ENCODE assay signal across 8 cellular contexts in the genomic region with DNA sequence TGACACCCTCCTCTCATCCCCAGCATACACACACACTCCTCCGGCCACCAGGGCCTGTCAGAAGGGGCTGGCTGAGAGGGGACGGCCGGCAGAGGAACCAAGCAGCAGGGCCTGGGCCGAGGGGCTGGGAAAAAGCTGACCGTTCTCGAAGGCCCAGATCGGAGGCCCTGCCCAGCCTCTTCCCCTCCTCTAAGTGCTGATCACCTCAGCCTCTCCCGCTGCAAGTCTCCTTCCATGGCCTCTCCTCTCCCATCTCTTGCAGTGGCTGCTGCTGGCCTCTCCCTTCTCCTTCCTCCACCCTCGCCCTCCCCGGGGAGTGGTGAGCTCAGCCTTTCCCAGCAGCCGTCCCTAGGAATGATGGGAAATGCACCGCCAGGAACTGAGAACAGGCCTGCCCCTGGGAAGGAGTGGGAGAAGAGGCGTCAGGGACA. TPM values are rescaled to one million over a fixed set of nuclear protein-coding genes. Genes with fewer than 3 reads are reported as not detected.
DNase-seq lines count a peak whose midpoint lies in the region; ATAC-seq and TF ChIP-seq lines count a peak whose summit lies in the region.

No MANE protein-coding gene starts in this region.

- no peak for TF ChIP-seq EP300 in SK-N-SH (IDR thresholded peaks at IDR 0.05; ENCODE audit: borderline replicate concordance in 1 of 2, low read depth in 1 of 2, low read length in 1 of 2)

- WGBS in SK-N-SH (ENCODE audit: low lambda C conversion rate): 92% methylated on average over 13 of the region's 13 CpGs

- no peaks in the 10 kb centered on the region for H3K9me3 ChIP-seq in SK-N-SH
- H3K9me3 ChIP-seq in naive thymus-derived CD4-positive, alpha-beta T cell (ENCODE audit: control insufficient read depth in 2 of 3, low read length in 3 of 3): no peaks in the 10 kb centered on the region

- no peaks in the 10 kb centered on the region for H3K9me2 ChIP-seq in SK-N-SH

- H3K4me3 ChIP-seq in SK-N-SH (ENCODE audit: low read depth in 2 of 2, low read length in 1 of 2): no peak overlapping the region
- H3K4me3 ChIP-seq in naive thymus-derived CD4-positive, alpha-beta T cell (ENCODE audit: low read length): no peak overlapping the region

- CTCF ChIA-PET in SK-N-SH (lab: Yijun Ruan, JAX): interaction anchor here (1.1 kb wide), 3 partner anchors 17 to 219 kb away, joined by 3 to 4 read pairs (median 4); partner anchors contain the start of gene ARRB1
- CTCF ChIA-PET in naive thymus-derived CD4-positive, alpha-beta T cell (lab: Charles Lee): no interaction called here

- POLR2A ChIA-PET in SK-N-SH (lab: Yijun Ruan, JAX): no interaction called here
- POLR2A ChIA-PET in naive thymus-derived CD4-positive, alpha-beta T cell (lab: Charles Lee): no interaction called here

- H3K4me1 ChIP-seq in SK-N-SH (ENCODE audit: control insufficient read depth in 1 of 2, insufficient read depth in 2 of 2, low read depth in 1 of 2, low read length in 1 of 2): peaks cover 0 to 15% of the 10 kb centered on the region in 2 experiments; a peak in 2 of 4 replicates
- no peaks in the 10 kb centered on the region for H3K4me1 ChIP-seq in naive thymus-derived CD4-positive, alpha-beta T cell (ENCODE audit: control insufficient read depth in 2 of 2, insufficient read depth in 2 of 2, low read length in 2 of 2)

- intact Hi-C loops in head of caudate nucleus (cut with DNase I): no loop called here
- intact Hi-C loops in naive thymus-derived CD4-positive, alpha-beta T cell (cut with micrococcal nuclease): no loop called here

- H3K9ac ChIP-seq in SK-N-SH: no peak overlapping the region

- DNase-seq in A172 (ENCODE audit: low spot score): peak; percentile 19
- DNase-seq in SK-N-SH: peak; percentile 54
- peak; percentile 44 to 92 (median 78) for DNase-seq in head of caudate nucleus
- DNase-seq in occipital lobe (lab: John Stamatoyannopoulos, UW): peak; percentile 51
- DNase-seq in NCI-H146 treated with DMSO at 0.1 percent for 48 hours (lab: John Stamatoyannopoulos, UW; ENCODE audit: unreplicated experiment): no peak
- no peak for DNase-seq in naive thymus-derived CD4-positive, alpha-beta T cell
- DNase-seq in T1000 (lab: John Stamatoyannopoulos, UW): no peak

- no peak overlapping the region for H3K4me3 Mint-ChIP-seq in naive thymus-derived CD4-positive, alpha-beta T cell

- no peak overlapping the region for H2AFZ ChIP-seq in SK-N-SH (ENCODE audit: low read depth)

- no peaks in the 10 kb centered on the region for H3K27me3 ChIP-seq in SK-N-SH (ENCODE audit: insufficient read depth)
- H3K27me3 ChIP-seq in naive thymus-derived CD4-positive, alpha-beta T cell (ENCODE audit: control insufficient read depth in 2 of 2, insufficient read depth in 2 of 2, low read length in 2 of 2): no peaks in the 10 kb centered on the region

- peaks cover 11 to 51% (median 20%) of the 10 kb centered on the region in 7 donors for H3K4me1 Mint-ChIP-seq in naive thymus-derived CD4-positive, alpha-beta T cell

- no peaks in the 10 kb centered on the region for H3K9me3 Mint-ChIP-seq in naive thymus-derived CD4-positive, alpha-beta T cell

- H4K20me1 ChIP-seq in SK-N-SH (ENCODE audit: insufficient read depth): no peaks in the 10 kb centered on the region

- no peaks in the 10 kb centered on the region for H3K27me3 Mint-ChIP-seq in naive thymus-derived CD4-positive, alpha-beta T cell

- ATAC-seq in HG02970 (IDR thresholded peaks at IDR 0.05; ENCODE audit: low FRiP score, unreplicated experiment): no peak
- no peak for ATAC-seq in naive thymus-derived CD4-positive, alpha-beta T cell

- H3K27ac ChIP-seq in SK-N-SH (ENCODE audit: low read depth in 2 of 2, low read length in 1 of 2): peak overlapping the region in 1 of 2 experiments; percentile 64; a peak in 2 of 4 replicates
- H3K27ac ChIP-seq in naive thymus-derived CD4-positive, alpha-beta T cell (ENCODE audit: low read depth, low read length): no peak overlapping the region

- no peaks in the 10 kb centered on the region for H3K79me2 ChIP-seq in SK-N-SH (ENCODE audit: insufficient read depth)

- no peak overlapping the region for H3K4me2 ChIP-seq in SK-N-SH

- H3K36me3 ChIP-seq in SK-N-SH (replicated peaks in 1 of 2; ENCODE audit: control insufficient read depth in 1 of 2, insufficient read depth in 2 of 2, low read length in 1 of 2): no peaks in the 10 kb centered on the region
- no peaks in the 10 kb centered on the region for H3K36me3 ChIP-seq in naive thymus-derived CD4-positive, alpha-beta T cell (ENCODE audit: control insufficient read depth in 2 of 3, insufficient read depth in 3 of 3, low read length in 3 of 3)

- H3K36me3 Mint-ChIP-seq in naive thymus-derived CD4-positive, alpha-beta T cell: peaks cover 0 to 6% (median 2%) of the 10 kb centered on the region in 5 donors

- TF ChIP-seq RAD21 in SK-N-SH (IDR thresholded peaks at IDR 0.05; ENCODE audit: low read length): no peak

- no peak overlapping the region for H3K27ac Mint-ChIP-seq in naive thymus-derived CD4-positive, alpha-beta T cell

- TF ChIP-seq CTCF in SK-N-SH (IDR thresholded peaks at IDR 0.05): no peak

- no peaks in the 10 kb centered on the region for H3F3A ChIP-seq in SK-N-SH (replicated peaks; ENCODE audit: insufficient read depth)

TF ChIP-seq in SK-N-SH, 30 proteins besides CTCF, POLR2A, EP300 and RAD21:
- TF ChIP-seq SIN3A (IDR thresholded peaks at IDR 0.05; ENCODE audit: borderline replicate concordance, low read depth, low read length) (no peak), MEF2A (IDR thresholded peaks at IDR 0.05; ENCODE audit: borderline replicate concordance, low read depth) (no peak), NRF1 (IDR thresholded peaks at IDR 0.05; ENCODE audit: low read depth, low read length) (no peak), TEAD4 (IDR thresholded peaks at IDR 0.05; ENCODE audit: borderline replicate concordance, insufficient read depth) (no peak), FOXM1 (IDR thresholded peaks at IDR 0.05; ENCODE audit: low read depth) (no peak), USF1 (IDR thresholded peaks at IDR 0.05; ENCODE audit: borderline replicate concordance, low read depth) (no peak), ELF1 (IDR thresholded peaks at IDR 0.05) (no peak), TCF12 (IDR thresholded peaks at IDR 0.05) (no peak), RFX5 (IDR thresholded peaks at IDR 0.05; ENCODE audit: low read length) (no peak), GABPA (IDR thresholded peaks at IDR 0.05; ENCODE audit: low read depth) (no peak), YY1 (IDR thresholded peaks at IDR 0.05; ENCODE audit: low read depth) (no peak), FOXJ3 (CRISPR knock-in tag; IDR thresholded peaks at IDR 0.05) (no peak), FOSL2 (IDR thresholded peaks at IDR 0.05; ENCODE audit: borderline replicate concordance, low read depth) (no peak), EZH2phosphoT487 (IDR thresholded peaks at IDR 0.05; ENCODE audit: borderline replicate concordance, low read depth) (no peak), USF2 (IDR thresholded peaks at IDR 0.05; ENCODE audit: borderline replicate concordance, low read depth, low read length) (no peak), CHD2 (IDR thresholded peaks at IDR 0.05; ENCODE audit: low read length, partially characterized antibody) (no peak), PBX3 (IDR thresholded peaks at IDR 0.05) (no peak), RXRA (IDR thresholded peaks at IDR 0.05; ENCODE audit: borderline replicate concordance, low read depth) (no peak), GATA2 (CRISPR knock-in tag; IDR thresholded peaks at IDR 0.05) (no peak), SMC3 (IDR thresholded peaks at IDR 0.05; ENCODE audit: low read depth, low read length) (no peak)

RNA-seq across cellular contexts. Expression of gene ARRB1, which starts 39.6 kb away (rescaled TPM):
- total RNA-seq in A172 (2014; rRNA removed; shearing (Covaris generic)): 18.4 and 22.2 TPM in 2 replicates
- polyA plus RNA-seq in SK-N-SH (2012; rRNA removed): 6.7 and 7.0 TPM in 2 replicates
- 4.4 and 6.0 TPM in 2 replicates for polyA plus RNA-seq in SK-N-SH (2012; cell fraction: cytosol; rRNA removed)
- polyA plus RNA-seq in SK-N-SH (2012; cell fraction: nucleus; rRNA removed): 4.8 and 6.6 TPM in 2 replicates
- 55.4 TPM for total RNA-seq in occipital lobe
- total RNA-seq in naive thymus-derived CD4-positive, alpha-beta T cell: 100 to 1,000 TPM in 1 of 5 experiments, 10 to 100 TPM in 4; 47.8 to 104 (median 63.9) TPM
- polyA plus RNA-seq in naive thymus-derived CD4-positive, alpha-beta T cell: 1 to 10 TPM; 7.5 to 9.0 TPM

Comparison
In these comparisons a context has a peak if more than half of its experiments do, and no peak if none do; other contexts are left out.
1. DNase-seq: peak in A172 (single experiment), SK-N-SH (single experiment), head of caudate nucleus (42 of 42) and occipital lobe (single experiment); none in NCI-H146 treated with DMSO at 0.1 percent for 48 hours (single experiment), naive thymus-derived CD4-positive, alpha-beta T cell (0 of 9) and T1000 (single experiment).